22 cellular contexts compared by ENCODE assay signal in the genomic region with DNA sequence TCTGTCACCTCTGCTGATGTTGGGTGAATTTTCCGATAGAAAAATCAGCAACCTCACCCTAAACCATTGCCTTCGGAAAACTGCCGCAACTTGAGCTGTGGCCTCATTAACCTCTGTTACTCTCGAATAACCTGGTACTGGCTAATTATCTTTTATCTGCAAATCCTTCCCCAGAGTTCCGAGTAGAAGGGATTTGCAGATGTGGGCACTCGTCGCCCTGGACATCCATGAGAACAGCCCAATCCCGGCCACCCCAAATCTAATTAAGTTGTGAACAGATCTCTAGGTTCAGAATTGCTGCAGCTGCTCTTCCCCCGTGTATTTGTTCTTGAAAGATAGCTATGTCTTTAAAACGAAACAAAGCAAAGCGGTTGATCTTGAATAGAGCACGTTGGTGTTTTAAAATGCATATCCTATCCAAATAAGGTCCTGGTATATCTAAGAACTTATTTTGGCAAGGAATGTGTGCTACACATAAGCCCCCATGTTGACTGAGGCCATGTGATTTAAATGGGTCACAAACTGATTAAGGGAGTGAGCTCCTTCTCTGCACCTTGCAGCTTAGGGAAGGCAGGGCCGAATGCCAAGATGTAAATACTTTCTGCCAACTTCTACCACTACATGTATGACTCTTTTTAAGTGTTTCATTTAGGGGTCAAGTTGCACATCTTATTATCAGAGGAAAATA.
DNase-seq lines count a peak whose midpoint lies in the region; ATAC-seq, FAIRE-seq and TF ChIP-seq lines count a peak whose summit lies in the region.
"Had no signal": no experiment of that assay in that cellular context is flagged by ENCODE, and none has a peak within 500 bp of the region (broad histone marks: within the 10 kb centered on the region; RNA-seq: fewer than 3 reads in every experiment).

No MANE protein-coding gene starts in this region.

- H3K9ac ChIP-seq in HUES6 (ENCODE audit: low read length) = no peak overlapping the region

- no peaks in the 10 kb centered on the region for H3K27me3 Mint-ChIP-seq in brain
- peaks cover 5% of the 10 kb centered on the region for H3K27me3 Mint-ChIP-seq in CD8-positive, alpha-beta T cell (ENCODE audit: low read depth)

- peaks cover 14% of the 10 kb centered on the region for H3K36me3 ChIP-seq in ACC112 (ENCODE audit: insufficient read depth, low read length)
- peaks cover 33% of the 10 kb centered on the region for H3K36me3 ChIP-seq in HUES6 (ENCODE audit: control insufficient read depth, insufficient read depth, low read length)
- H3K36me3 ChIP-seq in osteoblast (ENCODE audit: insufficient read depth, low read length) = peaks cover 28% of the 10 kb centered on the region
- no peaks in the 10 kb centered on the region for H3K36me3 ChIP-seq in CD8-positive, alpha-beta T cell (ENCODE audit: insufficient read depth, low read length)
- H3K36me3 ChIP-seq: adrenal gland, left lung, upper lobe of right lung had no signal

- H3K4me1 ChIP-seq in ACC112 (ENCODE audit: control insufficient read depth, insufficient read depth, low read length, unreplicated experiment) (peaks cover 45% of the 10 kb centered on the region), HUES6 (ENCODE audit: control insufficient read depth, insufficient read depth, low read length) (peaks cover 46% of the 10 kb centered on the region), osteoblast (ENCODE audit: insufficient read depth, low read length) (peaks cover 31% of the 10 kb centered on the region)
- no peaks in the 10 kb centered on the region for H3K4me1 ChIP-seq in CD8-positive, alpha-beta T cell (ENCODE audit: insufficient read depth, low read length)
- H3K4me1 ChIP-seq: adrenal gland, left lung had no signal

- H3K27me3 ChIP-seq in ACC112 (ENCODE audit: insufficient read depth, low read length) (no peaks in the 10 kb centered on the region), HUES6 (ENCODE audit: control insufficient read depth, insufficient read depth, low read length) (no peaks in the 10 kb centered on the region), osteoblast (ENCODE audit: insufficient read depth, low read length) (no peaks in the 10 kb centered on the region)
- H3K27me3 ChIP-seq in CD8-positive, alpha-beta T cell (ENCODE audit: insufficient read depth, low read length) = no peaks in the 10 kb centered on the region
- H3K27me3 ChIP-seq: adrenal gland, left lung, upper lobe of right lung had no signal

- no peak overlapping the region for H3K4me3 Mint-ChIP-seq in brain
- H3K4me3 Mint-ChIP-seq in CD8-positive, alpha-beta T cell = no peak overlapping the region
- H3K4me3 Mint-ChIP-seq: CD4-positive, alpha-beta memory T cell had no signal

- DNase-seq in osteoblast (ENCODE audit: insufficient read length, low spot score, missing footprints) = peak; percentile 57
- no peak for DNase-seq in middle frontal gyrus (ENCODE audit: extremely low spot score, low spot score)
- no peak for DNase-seq in CD8-positive, alpha-beta T cell
- DNase-seq in GM12891 (ENCODE audit: insufficient read length, low spot score) = no peak
- DNase-seq: activated CD4-positive, alpha-beta T cell treated with anti-CD3 and anti-CD28 coated beads for 48 hours; activated effector memory CD4-positive, alpha-beta T cell treated with anti-CD3 and anti-CD28 coated beads, Interleukin-2, amount 50 U/mL, for 16 hours; caudate nucleus; CD4-positive, alpha-beta memory T cell; DMS79; left lung; NCI-H1694 treated with DMSO at 0.1 percent for 48 hours; stimulated activated naive CD4-positive, alpha-beta T cell; upper lobe of right lung had no signal

- H3K4me2 ChIP-seq in osteoblast (ENCODE audit: insufficient read depth, low read length) = no peak overlapping the region

- no peaks in the 10 kb centered on the region for H3K79me2 ChIP-seq in ACC112 (ENCODE audit: control insufficient read depth, insufficient read depth, low read length, unreplicated experiment)
- no peaks in the 10 kb centered on the region for H3K79me2 ChIP-seq in osteoblast (ENCODE audit: insufficient read depth, low read length)

- FAIRE-seq in GM12891 (lab: Jason Lieb, UNC) = no peak
- FAIRE-seq: A204.1, K562 had no signal

- TF ChIP-seq CTCF in brain (conservative IDR thresholded peaks at IDR 0.05) = no peak
- no peak for TF ChIP-seq CTCF in osteoblast (IDR thresholded peaks at IDR 0.05; ENCODE audit: extremely low read depth, low read depth, low read length)
- TF ChIP-seq CTCF in CD8-positive, alpha-beta T cell (IDR thresholded peaks at IDR 0.05) = no peak

- ATAC-seq in CD8-positive, alpha-beta T cell = no peak
- no peak for ATAC-seq in GM18909 (IDR thresholded peaks at IDR 0.05; ENCODE audit: poor library complexity, unreplicated experiment)
- ATAC-seq: K562, left lung, Right ventricle myocardium inferior, upper lobe of right lung had no signal

- no peaks in the 10 kb centered on the region for H3K9me3 Mint-ChIP-seq in brain
- no peaks in the 10 kb centered on the region for H3K9me3 Mint-ChIP-seq in CD8-positive, alpha-beta T cell
- H3K9me3 Mint-ChIP-seq: CD4-positive, alpha-beta memory T cell had no signal

- intact Hi-C loops in CD8-positive, alpha-beta T cell (cut with DNase I, micrococcal nuclease) = no loop called here

- peak overlapping the region in 3 of 5 experiments; percentile 19 to 87 (median 57) for H3K27ac Mint-ChIP-seq in brain
- H3K27ac Mint-ChIP-seq in CD8-positive, alpha-beta T cell = no peak overlapping the region

- H4K20me1 ChIP-seq in osteoblast (ENCODE audit: insufficient read depth, low read length) = no peaks in the 10 kb centered on the region

- peaks cover 34% of the 10 kb centered on the region for H3K36me3 Mint-ChIP-seq in brain
- no peaks in the 10 kb centered on the region for H3K36me3 Mint-ChIP-seq in CD8-positive, alpha-beta T cell
- H3K36me3 Mint-ChIP-seq: CD4-positive, alpha-beta memory T cell had no signal

- H3K4me3 ChIP-seq in ACC112 (ENCODE audit: low read depth, low read length) (no peak overlapping the region), HUES6 (ENCODE audit: low read depth, low read length) (no peak overlapping the region), osteoblast (ENCODE audit: insufficient read depth, low read length) (no peak overlapping the region)
- H3K4me3 ChIP-seq in CD8-positive, alpha-beta T cell (ENCODE audit: low read depth, low read length) = no peak overlapping the region
- H3K4me3 ChIP-seq: adrenal gland, K562, left lung, mucosa of descending colon, upper lobe of right lung had no signal

- POLR2A ChIA-PET in CD8-positive, alpha-beta T cell (lab: Charles Lee) = no interaction called here

- no peak overlapping the region for H2AFZ ChIP-seq in ACC112 (ENCODE audit: low read length, unreplicated experiment)
- no peak overlapping the region for H2AFZ ChIP-seq in osteoblast (ENCODE audit: low read length)

- CTCF ChIA-PET in CD8-positive, alpha-beta T cell (lab: Charles Lee) = interaction anchor here (1.5 kb wide), 1 partner anchor 10 kb away, joined by 5 read pairs; no protein-coding TSS in a partner anchor

- H3K9me3 ChIP-seq in HUES6 (ENCODE audit: control insufficient read depth, insufficient read depth, low read depth, low read length) = no peaks in the 10 kb centered on the region
- H3K9me3 ChIP-seq in osteoblast (ENCODE audit: low read depth, low read length) = no peaks in the 10 kb centered on the region
- no peaks in the 10 kb centered on the region for H3K9me3 ChIP-seq in CD8-positive, alpha-beta T cell (ENCODE audit: low read length)
- H3K9me3 ChIP-seq: adrenal gland, left lung, mucosa of descending colon, upper lobe of right lung had no signal

- H3K27ac ChIP-seq in ACC112 (ENCODE audit: low read depth, low read length) = peak overlapping the region; percentile 67; the same call in 1 of the 2 replicates
- H3K27ac ChIP-seq in HUES6 (ENCODE audit: low read depth, low read length) = peak overlapping the region; percentile 32; the same call in 1 of the 2 replicates
- no peak overlapping the region for H3K27ac ChIP-seq in osteoblast (ENCODE audit: low read depth, low read length)
- H3K27ac ChIP-seq in CD8-positive, alpha-beta T cell (ENCODE audit: low read depth, low read length) = no peak overlapping the region
- H3K27ac ChIP-seq: left lung, upper lobe of right lung had no signal

- H3K4me1 Mint-ChIP-seq in brain = peaks cover 76% of the 10 kb centered on the region
- peaks cover 11% of the 10 kb centered on the region for H3K4me1 Mint-ChIP-seq in CD8-positive, alpha-beta T cell (ENCODE audit: low read depth)

- no peak for TF ChIP-seq POLR2A in GM12891 (IDR thresholded peaks at IDR 0.05; ENCODE audit: low read depth, low read length)

TF ChIP-seq in GM12891, 5 proteins besides CTCF, POLR2A, EP300 and RAD21:
- TF ChIP-seq POLR2AphosphoS5 (IDR thresholded peaks at IDR 0.05; ENCODE audit: low read depth, low read length) = no peak
- TF ChIP-seq PAX5 (IDR thresholded peaks at IDR 0.05; ENCODE audit: insufficient read depth, low read length, severe bottlenecking) = no peak
- no peak for TF ChIP-seq POU2F2 (IDR thresholded peaks at IDR 0.05; ENCODE audit: low read depth, low read length)
- TF ChIP-seq TAF1 (IDR thresholded peaks at IDR 0.05; ENCODE audit: low read depth, low read length) = no peak
- no peak for TF ChIP-seq SPI1 (IDR thresholded peaks at IDR 0.05; ENCODE audit: low read depth, low read length)

Comparison
In these comparisons a context has a peak if more than half of its experiments do, and no peak if none do; other contexts are left out.
1. H3K27ac ChIP-seq: peak in ACC112 (single experiment) and HUES6 (single experiment); none in osteoblast (single experiment) and CD8-positive, alpha-beta T cell (single experiment).